2 cellular contexts compared by ENCODE assay signal in the genomic region with DNA sequence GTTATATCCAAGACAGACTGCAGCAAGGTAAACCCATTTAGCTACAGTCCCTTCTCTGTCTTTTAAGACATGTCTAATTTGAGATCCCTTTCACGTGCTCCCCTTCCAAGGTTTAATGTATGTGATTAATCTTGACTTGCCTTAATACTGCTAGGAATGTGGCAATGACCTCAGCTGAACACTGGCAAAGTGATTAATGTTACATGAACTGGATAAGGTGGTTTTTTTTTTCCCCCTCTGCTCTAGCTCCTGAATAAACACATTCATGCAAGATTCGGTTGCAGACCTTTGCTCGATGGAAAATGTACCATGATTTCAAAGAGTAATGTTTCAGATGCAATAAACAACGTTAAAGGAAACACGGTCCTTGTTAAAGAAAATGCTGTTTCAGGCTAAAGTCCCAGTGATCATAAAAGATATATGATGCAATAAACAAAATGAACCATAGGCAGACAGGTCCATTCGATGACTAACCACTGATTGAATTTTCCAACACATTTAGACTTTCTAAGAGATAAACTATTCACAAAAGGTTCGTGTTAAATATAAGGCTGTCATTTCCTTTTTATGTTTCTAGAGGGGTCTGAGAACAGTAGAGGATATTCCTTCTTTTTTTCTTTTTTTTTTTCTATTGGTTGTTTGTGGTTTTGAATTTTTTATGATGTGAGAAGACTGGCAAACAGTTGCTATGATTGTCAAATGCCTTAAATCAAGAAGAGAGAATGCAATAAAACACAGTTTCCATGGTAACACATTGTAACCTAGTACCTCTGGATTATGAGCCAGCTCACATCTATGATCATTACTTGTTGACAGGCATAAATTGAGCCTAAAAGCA.
TF ChIP-seq lines count a peak whose summit lies in the region.

No MANE protein-coding gene starts in this region.

TF ChIP-seq in HEK293, 187 proteins besides CTCF, POLR2A, EP300 and RAD21 (continued from another document and continues in another):
- TF ChIP-seq ZNF404 (tag by site-specific recombination; IDR thresholded peaks at IDR 0.05) (no peak), ZNF571 (tag by site-specific recombination; IDR thresholded peaks at IDR 0.05) (no peak), ZNF747 (tag by site-specific recombination; IDR thresholded peaks at IDR 0.05) (no peak), ZNF768 (tag by site-specific recombination; IDR thresholded peaks at IDR 0.05) (no peak), ZNF311 (tag by site-specific recombination; IDR thresholded peaks at IDR 0.05; ENCODE audit: borderline replicate concordance) (no peak), ZSCAN5A (tag by site-specific recombination; IDR thresholded peaks at IDR 0.05) (no peak), ZNF202 (tag by site-specific recombination; IDR thresholded peaks at IDR 0.05; ENCODE audit: borderline replicate concordance) (no peak), KLF1 (tag by site-specific recombination; IDR thresholded peaks at IDR 0.05) (no peak), SCRT2 (tag by site-specific recombination; IDR thresholded peaks at IDR 0.05) (peak; percentile 55; the same call in 1 of the 2 replicates), ZBTB8A (tag by site-specific recombination; IDR thresholded peaks at IDR 0.05) (peak; percentile 52), PRDM2 (tag by site-specific recombination; IDR thresholded peaks at IDR 0.05; ENCODE audit: borderline replicate concordance) (no peak)
- TF ChIP-seq, protein P1, sequence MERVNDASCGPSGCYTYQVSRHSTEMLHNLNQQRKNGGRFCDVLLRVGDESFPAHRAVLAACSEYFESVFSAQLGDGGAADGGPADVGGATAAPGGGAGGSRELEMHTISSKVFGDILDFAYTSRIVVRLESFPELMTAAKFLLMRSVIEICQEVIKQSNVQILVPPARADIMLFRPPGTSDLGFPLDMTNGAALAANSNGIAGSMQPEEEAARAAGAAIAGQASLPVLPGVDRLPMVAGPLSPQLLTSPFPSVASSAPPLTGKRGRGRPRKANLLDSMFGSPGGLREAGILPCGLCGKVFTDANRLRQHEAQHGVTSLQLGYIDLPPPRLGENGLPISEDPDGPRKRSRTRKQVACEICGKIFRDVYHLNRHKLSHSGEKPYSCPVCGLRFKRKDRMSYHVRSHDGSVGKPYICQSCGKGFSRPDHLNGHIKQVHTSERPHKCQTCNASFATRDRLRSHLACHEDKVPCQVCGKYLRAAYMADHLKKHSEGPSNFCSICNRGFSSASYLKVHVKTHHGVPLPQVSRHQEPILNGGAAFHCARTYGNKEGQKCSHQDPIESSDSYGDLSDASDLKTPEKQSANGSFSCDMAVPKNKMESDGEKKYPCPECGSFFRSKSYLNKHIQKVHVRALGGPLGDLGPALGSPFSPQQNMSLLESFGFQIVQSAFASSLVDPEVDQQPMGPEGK (tag by site-specific recombination; IDR thresholded peaks at IDR 0.05): peak; percentile 61
- TF ChIP-seq, protein P2, sequence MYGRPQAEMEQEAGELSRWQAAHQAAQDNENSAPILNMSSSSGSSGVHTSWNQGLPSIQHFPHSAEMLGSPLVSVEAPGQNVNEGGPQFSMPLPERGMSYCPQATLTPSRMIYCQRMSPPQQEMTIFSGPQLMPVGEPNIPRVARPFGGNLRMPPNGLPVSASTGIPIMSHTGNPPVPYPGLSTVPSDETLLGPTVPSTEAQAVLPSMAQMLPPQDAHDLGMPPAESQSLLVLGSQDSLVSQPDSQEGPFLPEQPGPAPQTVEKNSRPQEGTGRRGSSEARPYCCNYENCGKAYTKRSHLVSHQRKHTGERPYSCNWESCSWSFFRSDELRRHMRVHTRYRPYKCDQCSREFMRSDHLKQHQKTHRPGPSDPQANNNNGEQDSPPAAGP (tag by site-specific recombination; IDR thresholded peaks at IDR 0.05): no peak

TF ChIP-seq in SK-N-SH treated with all-trans-retinoic acid at 6 μM for 48 hours, 23 proteins besides CTCF, POLR2A, EP300 and RAD21 (continued from another document):
- TF ChIP-seq, protein P3, sequence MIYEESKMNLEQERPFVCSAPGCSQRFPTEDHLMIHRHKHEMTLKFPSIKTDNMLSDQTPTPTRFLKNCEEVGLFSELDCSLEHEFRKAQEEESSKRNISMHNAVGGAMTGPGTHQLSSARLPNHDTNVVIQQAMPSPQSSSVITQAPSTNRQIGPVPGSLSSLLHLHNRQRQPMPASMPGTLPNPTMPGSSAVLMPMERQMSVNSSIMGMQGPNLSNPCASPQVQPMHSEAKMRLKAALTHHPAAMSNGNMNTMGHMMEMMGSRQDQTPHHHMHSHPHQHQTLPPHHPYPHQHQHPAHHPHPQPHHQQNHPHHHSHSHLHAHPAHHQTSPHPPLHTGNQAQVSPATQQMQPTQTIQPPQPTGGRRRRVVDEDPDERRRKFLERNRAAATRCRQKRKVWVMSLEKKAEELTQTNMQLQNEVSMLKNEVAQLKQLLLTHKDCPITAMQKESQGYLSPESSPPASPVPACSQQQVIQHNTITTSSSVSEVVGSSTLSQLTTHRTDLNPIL (CRISPR knock-in tag; IDR thresholded peaks at IDR 0.05; ENCODE audit: low read depth): 0 out of 2 replicates have a peak, but pooled peaks have one; percentile 14
- TF ChIP-seq TOX (CRISPR knock-in tag; IDR thresholded peaks at IDR 0.05; ENCODE audit: borderline replicate concordance): no peak
